In the genomic region with DNA sequence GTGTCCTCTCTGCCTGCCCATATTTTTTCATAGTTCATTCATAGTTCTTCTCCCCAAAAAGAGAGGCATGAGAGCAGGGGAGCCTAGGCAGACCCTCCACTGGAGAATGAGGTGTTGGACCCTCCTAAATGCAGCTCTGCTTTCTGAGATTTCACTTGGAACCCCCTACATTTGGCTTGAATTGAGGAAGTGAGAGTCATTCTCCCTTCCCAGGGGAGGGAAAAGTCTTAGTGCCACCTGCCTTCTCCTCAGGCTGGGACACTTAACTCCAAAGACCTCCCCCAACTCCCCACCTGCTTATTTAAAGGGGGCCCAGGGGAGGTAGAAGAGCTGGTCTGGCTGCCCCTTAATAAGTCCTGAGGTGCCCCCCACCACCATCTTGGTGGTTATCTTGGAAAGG, we compare ENCODE assay signal across 36 cellular contexts.
"Had no signal": no experiment of that assay in that cellular context is flagged by ENCODE, and none has a peak within 500 bp of the region (broad histone marks: within the 10 kb centered on the region; RNA-seq: fewer than 3 reads in every experiment).

No MANE protein-coding gene starts in this region.

- H3K4me1 Mint-ChIP-seq: activated CD4-positive, alpha-beta memory T cell treated with anti-CD3 and anti-CD28 coated beads, Interleukin-2, amount 10 ng/mL, durations not matched to agents 7 days and 5 days; activated CD4-positive, alpha-beta T cell treated with anti-CD3 and anti-CD28 coated beads for 36 hours; activated CD4-positive, alpha-beta T cell treated with anti-CD3 and anti-CD28 coated beads, Interleukin-2, amount 10 ng/mL, durations not matched to agents 7 days and 5 days; activated CD8-positive, alpha-beta memory T cell treated with anti-CD3 and anti-CD28 coated beads, Interleukin-2, amount 10 ng/mL, durations not matched to agents 7 days and 5 days; activated naive CD8-positive, alpha-beta T cell treated with anti-CD3 and anti-CD28 coated beads for 36 hours; WTC11 had no signal

- DNase-seq: activated CD4-positive, alpha-beta memory T cell treated with anti-CD3 and anti-CD28 coated beads, Interleukin-2, amount 10 ng/mL, durations not matched to agents 7 days and 5 days; activated CD4-positive, alpha-beta T cell treated with anti-CD3 and anti-CD28 coated beads for 1 hour; activated CD4-positive, alpha-beta T cell treated with anti-CD3 and anti-CD28 coated beads for 36 hours; activated CD4-positive, alpha-beta T cell treated with anti-CD3 and anti-CD28 coated beads for 48 hours; activated CD4-positive, alpha-beta T cell treated with anti-CD3 and anti-CD28 coated beads, Interleukin-2, amount 10 ng/mL, durations not matched to agents 7 days and 5 days; activated CD4-positive, alpha-beta T cell treated with anti-CD3 and anti-CD28 coated beads, Interleukin-2, amount 50 U/mL, for 48 hours; activated CD4-positive, CD25-positive, alpha-beta regulatory T cell; activated CD8-positive, alpha-beta memory T cell treated with anti-CD3 and anti-CD28 coated beads for 24 hours; activated CD8-positive, alpha-beta memory T cell treated with anti-CD3 and anti-CD28 coated beads, Interleukin-2, amount 10 ng/mL, durations not matched to agents 7 days and 5 days; activated CD8-positive, alpha-beta memory T cell treated with anti-CD3 and anti-CD28 coated beads, Interleukin-2, amount 50 U/mL, for 48 hours; activated CD8-positive, alpha-beta T cell treated with anti-CD3 and anti-CD28 coated beads, Interleukin-2, amount 10 ng/mL, durations not matched to agents 7 days and 5 days; activated effector memory CD4-positive, alpha-beta T cell treated with Interleukin-2 at 50 U/mL for 16 hours; activated gamma-delta T cell; activated naive CD4-positive, alpha-beta T cell; activated naive CD4-positive, alpha-beta T cell treated with anti-CD3 and anti-CD28 coated beads for 36 hours; activated naive CD4-positive, alpha-beta T cell treated with anti-CD3 and anti-CD28 coated beads, Interleukin-2, amount 50 U/mL, for 16 hours; activated naive CD8-positive, alpha-beta T cell treated with anti-CD3 and anti-CD28 coated beads for 36 hours; activated T-cell treated with anti-CD3 and anti-CD28 coated beads, Interleukin-2, amount 50 U/mL, for 24 hours; activated T-cell treated with anti-CD3 and anti-CD28 coated beads, Interleukin-2, amount 50 U/mL, for 48 hours; adrenal gland; amniotic stem cell; aorta; body of pancreas; brain microvascular endothelial cell; central memory CD4-positive, alpha-beta T cell; T-helper 1 cell; T-helper 2 cell; T-helper 9 cell; WERI-Rb-1 had no signal

- H3K4me3 ChIP-seq: adrenal gland, body of pancreas, breast epithelium had no signal

- H3K36me3 Mint-ChIP-seq: activated CD8-positive, alpha-beta memory T cell treated with anti-CD3 and anti-CD28 coated beads, Interleukin-2, amount 10 ng/mL, durations not matched to agents 7 days and 5 days; activated naive CD4-positive, alpha-beta T cell treated with anti-CD3 and anti-CD28 coated beads, Interleukin-2, amount 50 U/mL, for 72 hours; activated naive CD8-positive, alpha-beta T cell treated with anti-CD3 and anti-CD28 coated beads for 36 hours; WTC11 had no signal

- H3K27me3 ChIP-seq: adrenal gland, body of pancreas, brain microvascular endothelial cell, breast epithelium had no signal

- H3K4me3 Mint-ChIP-seq: activated CD4-positive, alpha-beta memory T cell treated with anti-CD3 and anti-CD28 coated beads, Interleukin-2, amount 10 ng/mL, durations not matched to agents 7 days and 5 days; activated CD4-positive, alpha-beta T cell treated with anti-CD3 and anti-CD28 coated beads for 36 hours; activated CD4-positive, alpha-beta T cell treated with anti-CD3 and anti-CD28 coated beads, Interleukin-2, amount 10 ng/mL, durations not matched to agents 7 days and 5 days; activated CD8-positive, alpha-beta memory T cell treated with anti-CD3 and anti-CD28 coated beads, Interleukin-2, amount 10 ng/mL, durations not matched to agents 7 days and 5 days; activated CD8-positive, alpha-beta T cell treated with anti-CD3 and anti-CD28 coated beads, Interleukin-2, amount 10 ng/mL, durations not matched to agents 7 days and 5 days; activated naive CD4-positive, alpha-beta T cell treated with anti-CD3 and anti-CD28 coated beads for 36 hours; activated naive CD8-positive, alpha-beta T cell treated with anti-CD3 and anti-CD28 coated beads for 36 hours; activated T-cell treated with anti-CD3 and anti-CD28 coated beads, Interleukin-2, amount 50 U/mL, for 24 hours; T-helper 1 cell treated with Interleukin-12 subunit alpha and Interleukin-12 subunit beta and Interleukin-4 antibody, amounts not matched to agents 30 μg/mL and 1 μg/mL, for 36 hours; T-helper 2 cell treated with Interferon-gamma antibody and Interleukin-4, amounts not matched to agents 5 μg/mL and 100 μg/mL, for 36 hours; WTC11 had no signal

- H3K9me3 Mint-ChIP-seq: activated CD4-positive, alpha-beta memory T cell treated with anti-CD3 and anti-CD28 coated beads, Interleukin-2, amount 10 ng/mL, durations not matched to agents 7 days and 5 days; activated T-cell treated with anti-CD3 and anti-CD28 coated beads, Interleukin-2, amount 50 U/mL, for 24 hours; activated T-helper 2 cell treated with anti-CD3 and anti-CD28 coated beads, Interferon-gamma antibody, Interleukin-2, Interleukin-4, amounts not matched to agents 10 μg/mL and 5 μg/mL and 100 μg/mL, durations not matched to agents 14 hours and 24 hours and 36 hours; T-helper 1 cell treated with Interleukin-12 subunit alpha and Interleukin-12 subunit beta and Interleukin-4 antibody, amounts not matched to agents 30 μg/mL and 1 μg/mL, for 36 hours; T-helper 2 cell treated with Interferon-gamma antibody and Interleukin-4, amounts not matched to agents 5 μg/mL and 100 μg/mL, for 36 hours had no signal

- H3K27ac ChIP-seq: adrenal gland, body of pancreas, brain microvascular endothelial cell, breast epithelium, WERI-Rb-1 had no signal

- H3K27me3 Mint-ChIP-seq: activated CD4-positive, alpha-beta T cell treated with anti-CD3 and anti-CD28 coated beads for 36 hours; activated naive CD8-positive, alpha-beta T cell treated with anti-CD3 and anti-CD28 coated beads for 36 hours; activated T-cell treated with anti-CD3 and anti-CD28 coated beads, Interleukin-2, amount 50 U/mL, for 24 hours had no signal

- ATAC-seq: activated CD4-positive, alpha-beta T cell treated with anti-CD3 and anti-CD28 coated beads for 36 hours; activated CD4-positive, CD25-positive, alpha-beta regulatory T cell treated with anti-CD3 and anti-CD28 coated beads, Interleukin-2, amount 50 U/mL, for 24 hours; activated CD8-positive, alpha-beta memory T cell treated with anti-CD3 and anti-CD28 coated beads, Interleukin-2, amount 10 ng/mL, durations not matched to agents 7 days and 5 days; activated CD8-positive, alpha-beta T cell treated with anti-CD3 and anti-CD28 coated beads, Interleukin-2, amount 10 ng/mL, durations not matched to agents 7 days and 5 days; activated naive CD4-positive, alpha-beta T cell treated with anti-CD3 and anti-CD28 coated beads, Interleukin-2, amount 50 U/mL, for 72 hours; body of pancreas; WTC11 had no signal

- H3K36me3 ChIP-seq: adrenal gland, brain microvascular endothelial cell, breast epithelium, WERI-Rb-1 had no signal

- H3K4me1 ChIP-seq: adrenal gland, body of pancreas, breast epithelium had no signal

- H3K9me3 ChIP-seq: adrenal gland, body of pancreas had no signal

- H3K27ac Mint-ChIP-seq: activated CD4-positive, alpha-beta memory T cell treated with anti-CD3 and anti-CD28 coated beads, Interleukin-2, amount 10 ng/mL, durations not matched to agents 7 days and 5 days; activated CD4-positive, alpha-beta T cell treated with anti-CD3 and anti-CD28 coated beads for 36 hours; activated CD4-positive, alpha-beta T cell treated with anti-CD3 and anti-CD28 coated beads, Interleukin-2, amount 10 ng/mL, durations not matched to agents 7 days and 5 days; activated CD8-positive, alpha-beta memory T cell treated with anti-CD3 and anti-CD28 coated beads, Interleukin-2, amount 10 ng/mL, durations not matched to agents 7 days and 5 days; activated CD8-positive, alpha-beta T cell treated with anti-CD3 and anti-CD28 coated beads, Interleukin-2, amount 10 ng/mL, durations not matched to agents 7 days and 5 days; activated naive CD4-positive, alpha-beta T cell treated with anti-CD3 and anti-CD28 coated beads for 36 hours; activated naive CD8-positive, alpha-beta T cell treated with anti-CD3 and anti-CD28 coated beads for 36 hours; activated T-cell treated with anti-CD3 and anti-CD28 coated beads, Interleukin-2, amount 50 U/mL, for 24 hours; activated T-helper 2 cell treated with anti-CD3 and anti-CD28 coated beads, Interferon-gamma antibody, Interleukin-2, Interleukin-4, amounts not matched to agents 10 μg/mL and 5 μg/mL and 100 μg/mL, durations not matched to agents 14 hours and 24 hours and 36 hours; T-helper 1 cell treated with Interleukin-12 subunit alpha and Interleukin-12 subunit beta and Interleukin-4 antibody, amounts not matched to agents 30 μg/mL and 1 μg/mL, for 36 hours; T-helper 2 cell treated with Interferon-gamma antibody and Interleukin-4, amounts not matched to agents 5 μg/mL and 100 μg/mL, for 36 hours; WTC11 had no signal
